In genomic region chr20:20772492-20773047, GRCh38 we compare ENCODE assay signal across 13 cellular contexts.
DNase-seq lines count a peak whose midpoint lies in the region; ATAC-seq lines count a peak whose summit lies in the region.
"Had no signal": no experiment of that assay in that cellular context is flagged by ENCODE, and none has a peak within 500 bp of the region (broad histone marks: within the 10 kb centered on the region; RNA-seq: fewer than 3 reads in every experiment).

No MANE protein-coding gene starts in this region.

- peak; percentile 9 for DNase-seq in DMS79 treated with DMSO at 0.1 percent for 48 hours (lab: John Stamatoyannopoulos, UW)
- peak; percentile 63 for DNase-seq in NCI-H2029 (lab: John Stamatoyannopoulos, UW)
- DNase-seq in NCI-H69 (lab: John Stamatoyannopoulos, UW) = peak; percentile 78
- peak; percentile 33 for DNase-seq in left kidney (ENCODE audit: low read depth, low spot score)
- DNase-seq in NK-92 treated with Interleukin-12 subunit alpha and Interleukin-12 subunit beta, amount 100 ng/mL, for 24 hours (lab: John Stamatoyannopoulos, UW) = no peak
- DNase-seq in HuH-7.5 (ENCODE audit: low spot score) = no peak
- DNase-seq: ACHN; CD4-positive, alpha-beta T cell; DMS53; NCI-H187 treated with DMSO at 0.1 percent for 48 hours; NCI-H774 had no signal

- ATAC-seq in HG03442 (IDR thresholded peaks at IDR 0.05; ENCODE audit: unreplicated experiment) = no peak
- ATAC-seq: Right ventricle myocardium inferior had no signal

Comparison
In these comparisons a context has a peak if more than half of its experiments do, and no peak if none do; other contexts are left out.
1. DNase-seq: peak in DMS79 treated with DMSO at 0.1 percent for 48 hours (single experiment), NCI-H2029 (single experiment), NCI-H69 (single experiment) and left kidney (single experiment); none in NK-92 treated with Interleukin-12 subunit alpha and Interleukin-12 subunit beta, amount 100 ng/mL, for 24 hours (single experiment) and HuH-7.5 (single experiment).